8 cellular contexts compared by ENCODE assay signal in genomic region chr17:51166198-51166986, GRCh38. TPM values are rescaled to one million over a fixed set of nuclear protein-coding genes. Genes with fewer than 3 reads are reported as not detected.
DNase-seq lines count a peak whose midpoint lies in the region; ATAC-seq lines count a peak whose summit lies in the region.

NME2 (plus strand) TSS chr17:51166411; CDS start chr17:51166831, 420 bp downstream.

- H3K4me3 Mint-ChIP-seq in activated CD8-positive, alpha-beta T cell treated with anti-CD3 and anti-CD28 coated beads, Interleukin-2, amount 10 ng/mL, durations not matched to agents 7 days and 5 days: peak within 1 kb of the TSS; percentile 88

- peaks cover 37% of the 10 kb centered on the region for H3K4me1 Mint-ChIP-seq in activated CD8-positive, alpha-beta T cell treated with anti-CD3 and anti-CD28 coated beads, Interleukin-2, amount 10 ng/mL, durations not matched to agents 7 days and 5 days (ENCODE audit: low read depth)

- ATAC-seq in GM19043 (IDR thresholded peaks at IDR 0.05; ENCODE audit: low read depth, unreplicated experiment) (peak; percentile 85), HG03354 (IDR thresholded peaks at IDR 0.05; ENCODE audit: poor library complexity, severe bottlenecking, unreplicated experiment) (peak; percentile 86)
- peak; percentile 84 for ATAC-seq in activated CD8-positive, alpha-beta T cell treated with anti-CD3 and anti-CD28 coated beads, Interleukin-2, amount 10 ng/mL, durations not matched to agents 7 days and 5 days

- H3K27me3 Mint-ChIP-seq in activated CD8-positive, alpha-beta T cell treated with anti-CD3 and anti-CD28 coated beads, Interleukin-2, amount 10 ng/mL, durations not matched to agents 7 days and 5 days (ENCODE audit: low read depth): no peaks in the 10 kb centered on the region

- CTCF ChIA-PET in activated CD8-positive, alpha-beta T cell treated with anti-CD3 and anti-CD28 coated beads, Interleukin-2, amount 10 ng/mL, durations not matched to agents 7 days and 5 days (lab: Charles Lee): interaction anchor here (0.7 to 2.4 kb wide), 7 partner anchors 9 to 165 kb away, joined by 3 to 24 read pairs (median 4); partner anchors contain the start of genes NME1 and SPAG9

- no peaks in the 10 kb centered on the region for H3K9me3 Mint-ChIP-seq in activated CD8-positive, alpha-beta T cell treated with anti-CD3 and anti-CD28 coated beads, Interleukin-2, amount 10 ng/mL, durations not matched to agents 7 days and 5 days (ENCODE audit: insufficient read depth)

- peaks cover 8 to 84% (median 54%) of the 10 kb centered on the region in 11 experiments; a peak in 20 of 22 replicates for H4K20me1 ChIP-seq in BLaER1 treated with 17β-estradiol and CSF1 and Interleukin-3, amounts not matched to agents 10 nM and 100 nM

- H3K4me1 ChIP-seq in BLaER1 treated with 17β-estradiol and CSF1 and Interleukin-3, amounts not matched to agents 10 nM and 100 nM: peaks cover 25 to 44% (median 30%) of the 10 kb centered on the region in 10 experiments
- H3K4me1 ChIP-seq in effector memory CD4-positive, alpha-beta T cell (ENCODE audit: control insufficient read depth, insufficient read depth, low read length, poor library complexity, severe bottlenecking): no peaks in the 10 kb centered on the region

- H3K9me3 ChIP-seq in BLaER1 treated with 17β-estradiol and CSF1 and Interleukin-3, amounts not matched to agents 10 nM and 100 nM (replicated peaks in 1 of 11): no peaks in the 10 kb centered on the region
- no peaks in the 10 kb centered on the region for H3K9me3 ChIP-seq in effector memory CD4-positive, alpha-beta T cell (ENCODE audit: control insufficient read depth, low read length)

- H3K9ac ChIP-seq in BLaER1 treated with 17β-estradiol and CSF1 and Interleukin-3, amounts not matched to agents 10 nM and 100 nM: peak within 1 kb of the TSS; percentile 92 to 97 (median 95)

- peak within 1 kb of the TSS; percentile 82 to 99 (median 91) for H3K4me2 ChIP-seq in BLaER1 treated with 17β-estradiol and CSF1 and Interleukin-3, amounts not matched to agents 10 nM and 100 nM

- POLR2A ChIA-PET in activated CD8-positive, alpha-beta T cell treated with anti-CD3 and anti-CD28 coated beads, Interleukin-2, amount 10 ng/mL, durations not matched to agents 7 days and 5 days (lab: Charles Lee): interaction anchor here (1.0 to 2.9 kb wide), 5 partner anchors 9 to 299 kb away, joined by 4 to 18 read pairs (median 7); partner anchors contain the start of genes NME1 and TOB1

- no peaks in the 10 kb centered on the region for H3K27me3 ChIP-seq in BLaER1 treated with 17β-estradiol and CSF1 and Interleukin-3, amounts not matched to agents 10 nM and 100 nM
- no peaks in the 10 kb centered on the region for H3K27me3 ChIP-seq in effector memory CD4-positive, alpha-beta T cell (replicated peaks; ENCODE audit: control insufficient read depth, insufficient read depth, low read length, poor library complexity, severe bottlenecking)

- peak; percentile 89 for DNase-seq in NCI-H748 (lab: John Stamatoyannopoulos, UW; ENCODE audit: unreplicated experiment)
- DNase-seq in activated CD8-positive, alpha-beta T cell treated with anti-CD3 and anti-CD28 coated beads, Interleukin-2, amount 10 ng/mL, durations not matched to agents 7 days and 5 days: peak; percentile 77
- DNase-seq in effector memory CD4-positive, alpha-beta T cell: peak; percentile 33 to 48 (median 38)
- peak; percentile 86 for DNase-seq in medulla oblongata (ENCODE audit: extremely low spot score)
- DNase-seq in stimulated activated CD8-positive, alpha-beta memory T cell treated with anti-CD3 and anti-CD28 coated beads, Interleukin-12 subunit alpha, Interleukin-12 subunit beta, amount 100 ng/mL, for 1 hour (ENCODE audit: low read depth): peak; percentile 27

- H3K36me3 Mint-ChIP-seq in activated CD8-positive, alpha-beta T cell treated with anti-CD3 and anti-CD28 coated beads, Interleukin-2, amount 10 ng/mL, durations not matched to agents 7 days and 5 days (ENCODE audit: low read depth): peaks cover 56% of the 10 kb centered on the region

- peak within 1 kb of the TSS; percentile 97 for H3K27ac Mint-ChIP-seq in activated CD8-positive, alpha-beta T cell treated with anti-CD3 and anti-CD28 coated beads, Interleukin-2, amount 10 ng/mL, durations not matched to agents 7 days and 5 days

- H3K4me3 ChIP-seq in BLaER1 treated with 17β-estradiol and CSF1 and Interleukin-3, amounts not matched to agents 10 nM and 100 nM: peak within 1 kb of the TSS; percentile 68 to 90 (median 82)
- peak within 1 kb of the TSS; percentile 77 for H3K4me3 ChIP-seq in effector memory CD4-positive, alpha-beta T cell (ENCODE audit: insufficient read depth, low read depth, low read length, poor library complexity, severe bottlenecking)

- peak within 1 kb of the TSS; percentile 87 to 98 (median 95) for H3K27ac ChIP-seq in BLaER1 treated with 17β-estradiol and CSF1 and Interleukin-3, amounts not matched to agents 10 nM and 100 nM
- peak within 1 kb of the TSS; percentile 68 for H3K27ac ChIP-seq in effector memory CD4-positive, alpha-beta T cell (ENCODE audit: insufficient read depth, low read length, poor library complexity, severe bottlenecking)

- peaks cover 46 to 76% (median 69%) of the 10 kb centered on the region in 11 experiments for H3K36me3 ChIP-seq in BLaER1 treated with 17β-estradiol and CSF1 and Interleukin-3, amounts not matched to agents 10 nM and 100 nM
- peaks cover 23% of the 10 kb centered on the region for H3K36me3 ChIP-seq in effector memory CD4-positive, alpha-beta T cell (ENCODE audit: control insufficient read depth, insufficient read depth, low read length)

RNA-seq across cellular contexts. Expression of gene NME2, which starts in this region (rescaled TPM):
- total RNA-seq in activated CD8-positive, alpha-beta T cell treated with anti-CD3 and anti-CD28 coated beads, Interleukin-2, amount 10 ng/mL, durations not matched to agents 7 days and 5 days: 100 to 1,000 TPM; 502 to 542 TPM

Comparison
In these comparisons a context has a peak if more than half of its experiments do, and no peak if none do; other contexts are left out.
1. Peak in every context shown above with its lines: DNase-seq, ATAC-seq, H3K4me3 ChIP-seq and H3K27ac ChIP-seq.
2. DNase-seq: peak in every context shown above with its lines; median percentile 89 in NCI-H748; 86 in medulla oblongata; 77 in activated CD8-positive, alpha-beta T cell treated with anti-CD3 and anti-CD28 coated beads, Interleukin-2, amount 10 ng/mL, durations not matched to agents 7 days and 5 days; 38 in effector memory CD4-positive, alpha-beta T cell; 27 in stimulated activated CD8-positive, alpha-beta memory T cell treated with anti-CD3 and anti-CD28 coated beads, Interleukin-12 subunit alpha, Interleukin-12 subunit beta, amount 100 ng/mL, for 1 hour.